1 cellular context compared by ENCODE assay signal in genomic region chr10:62005687-62006086, GRCh38.
A peak's percentile ranks its signal among the peaks of the same experiment; 100 is the strongest.
TF ChIP-seq lines count a peak whose summit lies in the region.

No MANE protein-coding gene starts in this region.

TF ChIP-seq in HepG2, 621 proteins besides CTCF, POLR2A, EP300 and RAD21 (continued from another document):
- TF ChIP-seq PAXIP1 (CRISPR knock-in tag; conservative IDR thresholded peaks at IDR 0.05) (0 out of 2 replicates have a peak, but pooled peaks have one; percentile 19), AFF4 (CRISPR knock-in tag; IDR thresholded peaks at IDR 0.05) (no peak), ARID2 (CRISPR knock-in tag; IDR thresholded peaks at IDR 0.05; ENCODE audit: borderline replicate concordance) (no peak), ZNF644 (CRISPR knock-in tag; IDR thresholded peaks at IDR 0.05; ENCODE audit: low read depth) (peak; percentile 67; the same call in 1 of the 2 replicates), CCAR2 (optimal IDR thresholded peaks at IDR 0.05; ENCODE audit: low read depth, low read length) (no peak), MIXL1 (CRISPR knock-in tag; IDR thresholded peaks at IDR 0.05) (no peak), ZNF496 (CRISPR knock-in tag; IDR thresholded peaks at IDR 0.05; ENCODE audit: insufficient replicate concordance) (no peak), CEBPB (IDR thresholded peaks at IDR 0.05; ENCODE audit: borderline replicate concordance, low read depth, low read length) (no peak), SKIL (CRISPR knock-in tag; IDR thresholded peaks at IDR 0.05; ENCODE audit: borderline replicate concordance) (no peak), TCF7 (IDR thresholded peaks at IDR 0.05; ENCODE audit: low read depth) (0 out of 2 replicates have a peak, but pooled peaks have one; percentile 28), CBX2 (IDR thresholded peaks at IDR 0.05; ENCODE audit: low read depth, low read length) (no peak), CBX2 (CRISPR knock-in tag; IDR thresholded peaks at IDR 0.05; ENCODE audit: low read depth) (no peak), CEBPG (CRISPR knock-in tag; IDR thresholded peaks at IDR 0.05) (no peak), TFE3 (CRISPR knock-in tag; IDR thresholded peaks at IDR 0.05) (peak; percentile 75), ZNF792 (CRISPR knock-in tag; IDR thresholded peaks at IDR 0.05) (no peak), ZBTB21 (CRISPR knock-in tag; IDR thresholded peaks at IDR 0.05) (peak; percentile 62; the same call in 1 of the 2 replicates), MED13 (CRISPR knock-in tag; IDR thresholded peaks at IDR 0.05) (no peak), ZNF577 (CRISPR knock-in tag; IDR thresholded peaks at IDR 0.05; ENCODE audit: borderline replicate concordance, low read depth) (no peak), ZNF576 (CRISPR knock-in tag; IDR thresholded peaks at IDR 0.05) (no peak), RARA (CRISPR knock-in tag; IDR thresholded peaks at IDR 0.05) (0 out of 2 replicates have a peak, but pooled peaks have one; percentile 18), MTA3 (CRISPR knock-in tag; IDR thresholded peaks at IDR 0.05) (no peak), FOXJ3 (CRISPR knock-in tag; IDR thresholded peaks at IDR 0.05; ENCODE audit: borderline replicate concordance) (no peak), NR1H2 (CRISPR knock-in tag; IDR thresholded peaks at IDR 0.05; ENCODE audit: borderline replicate concordance, low read depth) (no peak), HOMEZ (CRISPR knock-in tag; IDR thresholded peaks at IDR 0.05; ENCODE audit: low read depth) (peak; percentile 99), TGIF2 (CRISPR knock-in tag; IDR thresholded peaks at IDR 0.05) (0 out of 2 replicates have a peak, but pooled peaks have one; percentile 29), HES4 (CRISPR knock-in tag; IDR thresholded peaks at IDR 0.05; ENCODE audit: borderline replicate concordance) (no peak), GATAD2A (CRISPR knock-in tag; IDR thresholded peaks at IDR 0.05) (peak; percentile 34; the same call in 1 of the 2 replicates), RFXANK (CRISPR knock-in tag; IDR thresholded peaks at IDR 0.05) (no peak), ZNF550 (CRISPR knock-in tag; IDR thresholded peaks at IDR 0.05; ENCODE audit: borderline replicate concordance) (no peak), HMG20A (CRISPR knock-in tag; IDR thresholded peaks at IDR 0.05; ENCODE audit: borderline replicate concordance) (peak; percentile 53; the same call in 1 of the 2 replicates), NFRKB (IDR thresholded peaks at IDR 0.05) (no peak), ZNF143 (CRISPR knock-in tag; IDR thresholded peaks at IDR 0.05) (peak; percentile 39; the same call in 1 of the 2 replicates), PAWR (CRISPR knock-in tag; IDR thresholded peaks at IDR 0.05; ENCODE audit: borderline replicate concordance) (no peak), ETV6 (CRISPR knock-in tag; conservative IDR thresholded peaks at IDR 0.05) (no peak), ZNF34 (CRISPR knock-in tag; IDR thresholded peaks at IDR 0.05; ENCODE audit: borderline replicate concordance) (no peak)
- TF ChIP-seq, protein P1, sequence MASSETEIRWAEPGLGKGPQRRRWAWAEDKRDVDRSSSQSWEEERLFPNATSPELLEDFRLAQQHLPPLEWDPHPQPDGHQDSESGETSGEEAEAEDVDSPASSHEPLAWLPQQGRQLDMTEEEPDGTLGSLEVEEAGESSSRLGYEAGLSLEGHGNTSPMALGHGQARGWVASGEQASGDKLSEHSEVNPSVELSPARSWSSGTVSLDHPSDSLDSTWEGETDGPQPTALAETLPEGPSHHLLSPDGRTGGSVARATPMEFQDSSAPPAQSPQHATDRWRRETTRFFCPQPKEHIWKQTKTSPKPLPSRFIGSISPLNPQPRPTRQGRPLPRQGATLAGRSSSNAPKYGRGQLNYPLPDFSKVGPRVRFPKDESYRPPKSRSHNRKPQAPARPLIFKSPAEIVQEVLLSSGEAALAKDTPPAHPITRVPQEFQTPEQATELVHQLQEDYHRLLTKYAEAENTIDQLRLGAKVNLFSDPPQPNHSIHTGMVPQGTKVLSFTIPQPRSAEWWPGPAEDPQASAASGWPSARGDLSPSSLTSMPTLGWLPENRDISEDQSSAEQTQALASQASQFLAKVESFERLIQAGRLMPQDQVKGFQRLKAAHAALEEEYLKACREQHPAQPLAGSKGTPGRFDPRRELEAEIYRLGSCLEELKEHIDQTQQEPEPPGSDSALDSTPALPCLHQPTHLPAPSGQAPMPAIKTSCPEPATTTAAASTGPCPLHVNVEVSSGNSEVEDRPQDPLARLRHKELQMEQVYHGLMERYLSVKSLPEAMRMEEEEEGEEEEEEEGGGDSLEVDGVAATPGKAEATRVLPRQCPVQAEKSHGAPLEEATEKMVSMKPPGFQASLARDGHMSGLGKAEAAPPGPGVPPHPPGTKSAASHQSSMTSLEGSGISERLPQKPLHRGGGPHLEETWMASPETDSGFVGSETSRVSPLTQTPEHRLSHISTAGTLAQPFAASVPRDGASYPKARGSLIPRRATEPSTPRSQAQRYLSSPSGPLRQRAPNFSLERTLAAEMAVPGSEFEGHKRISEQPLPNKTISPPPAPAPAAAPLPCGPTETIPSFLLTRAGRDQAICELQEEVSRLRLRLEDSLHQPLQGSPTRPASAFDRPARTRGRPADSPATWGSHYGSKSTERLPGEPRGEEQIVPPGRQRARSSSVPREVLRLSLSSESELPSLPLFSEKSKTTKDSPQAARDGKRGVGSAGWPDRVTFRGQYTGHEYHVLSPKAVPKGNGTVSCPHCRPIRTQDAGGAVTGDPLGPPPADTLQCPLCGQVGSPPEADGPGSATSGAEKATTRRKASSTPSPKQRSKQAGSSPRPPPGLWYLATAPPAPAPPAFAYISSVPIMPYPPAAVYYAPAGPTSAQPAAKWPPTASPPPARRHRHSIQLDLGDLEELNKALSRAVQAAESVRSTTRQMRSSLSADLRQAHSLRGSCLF (CRISPR knock-in tag; IDR thresholded peaks at IDR 0.05; ENCODE audit: borderline replicate concordance), result no peak
TF ChIP-seq in HepG2: peak in this region for 25.
